Comparison of ENCODE assay signal across 15 cellular contexts in the genomic region with DNA sequence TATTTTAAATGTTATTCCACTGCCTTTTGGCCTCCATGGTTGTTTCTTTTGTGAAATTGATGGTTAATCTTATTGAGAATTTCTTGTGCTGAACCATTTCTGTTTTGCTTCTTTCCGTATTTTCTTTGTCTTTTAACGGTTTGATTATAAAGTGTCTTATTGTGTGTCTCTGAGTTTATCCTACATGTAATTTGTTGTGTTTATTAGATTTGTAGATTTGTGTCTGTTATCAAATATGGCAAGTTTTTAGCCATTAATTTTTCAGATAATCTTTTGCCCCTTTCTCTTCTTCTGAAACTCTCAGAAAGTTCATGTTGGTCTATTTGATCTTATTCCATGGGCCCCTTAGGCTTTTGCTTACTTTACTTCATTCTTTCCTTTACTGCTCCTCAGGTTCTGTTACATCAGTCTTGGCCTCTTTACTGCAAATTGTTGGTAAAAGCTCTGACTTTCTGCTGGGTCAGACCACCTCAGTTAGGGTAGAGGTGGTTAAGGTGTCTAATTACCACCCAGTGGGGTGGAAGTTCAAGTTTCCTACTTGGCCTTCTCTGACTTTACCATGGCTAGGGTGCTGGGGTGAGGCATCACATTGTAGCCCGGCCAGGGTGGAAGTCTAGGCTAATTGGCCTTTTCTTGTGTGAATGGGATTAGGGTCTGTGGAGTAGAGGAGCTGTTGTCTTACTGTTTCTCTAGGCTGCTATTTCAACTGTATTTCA.
"Had no signal": no experiment of that assay in that cellular context is flagged by ENCODE, and none has a peak within 500 bp of the region (broad histone marks: within the 10 kb centered on the region; RNA-seq: fewer than 3 reads in every experiment).

No MANE protein-coding gene starts in this region.

- H3K27me3 Mint-ChIP-seq: activated CD4-positive, alpha-beta T cell treated with anti-CD3 and anti-CD28 coated beads, Interleukin-2, amount 10 ng/mL, durations not matched to agents 24 days and 14 days; stimulated activated naive CD8-positive, alpha-beta T cell treated with anti-CD3 and anti-CD28 coated beads, Interleukin-15, Interleukin-2, amounts not matched to agents 100 ng/mL and 50 ng/mL, for 24 hours had no signal

- H3K27ac Mint-ChIP-seq: activated CD4-positive, alpha-beta T cell treated with anti-CD3 and anti-CD28 coated beads, Interleukin-2, amount 10 ng/mL, durations not matched to agents 24 days and 14 days; stimulated activated naive CD8-positive, alpha-beta T cell treated with anti-CD3 and anti-CD28 coated beads, Interleukin-15, Interleukin-2, amounts not matched to agents 100 ng/mL and 50 ng/mL, for 24 hours had no signal

- H3K4me3 Mint-ChIP-seq: activated CD4-positive, alpha-beta T cell treated with anti-CD3 and anti-CD28 coated beads, Interleukin-2, amount 10 ng/mL, durations not matched to agents 24 days and 14 days; stimulated activated naive CD8-positive, alpha-beta T cell treated with anti-CD3 and anti-CD28 coated beads, Interleukin-15, Interleukin-2, amounts not matched to agents 100 ng/mL and 50 ng/mL, for 24 hours had no signal

- DNase-seq: activated CD4-positive, alpha-beta T cell treated with anti-CD3 and anti-CD28 coated beads, Interleukin-2, amount 10 ng/mL, durations not matched to agents 24 days and 14 days; activated CD8-positive, alpha-beta memory T cell treated with anti-CD3 and anti-CD28 coated beads, Interleukin-2, amount 50 U/mL, for 4 hours; activated effector memory CD4-positive, alpha-beta T cell treated with anti-CD3 and anti-CD28 coated beads, Interleukin-2, amount 50 U/mL, for 16 hours; activated naive CD4-positive, alpha-beta T cell treated with anti-CD3 and anti-CD28 coated beads, Interleukin-2, amount 50 U/mL, for 16 hours; activated T-cell treated with anti-CD3 and anti-CD28 coated beads, Interleukin-2, amount 50 U/mL, for 48 hours; dermis blood vessel endothelial cell; effector memory CD4-positive, alpha-beta T cell; esophagus squamous epithelium; left ventricle myocardium inferior; mammary epithelial cell; ovary; psoas muscle; right cardiac atrium; T1000 had no signal

- ATAC-seq: psoas muscle, right cardiac atrium had no signal
